28 cellular contexts compared by ENCODE assay signal in genomic region chr1:91490501-91490900, GRCh38.
"Had no signal": no experiment of that assay in that cellular context is flagged by ENCODE, and none has a peak within 500 bp of the region (broad histone marks: within the 10 kb centered on the region; RNA-seq: fewer than 3 reads in every experiment).

No MANE protein-coding gene starts in this region.

- H3K4me1 ChIP-seq: esophagus squamous epithelium, prostate gland, suprapubic skin, tibial artery had no signal

- DNase-seq: activated CD4-positive, alpha-beta T cell treated with anti-CD3 and anti-CD28 coated beads for 48 hours; activated CD4-positive, alpha-beta T cell treated with anti-CD3 and anti-CD28 coated beads, Interleukin-2, amount 50 U/mL, for 48 hours; activated CD8-positive, alpha-beta memory T cell treated with anti-CD3 and anti-CD28 coated beads for 24 hours; activated effector memory CD4-positive, alpha-beta T cell treated with Interleukin-2 at 50 U/mL for 16 hours; activated naive CD4-positive, alpha-beta T cell treated with Interleukin-2 at 50 U/mL for 16 hours; anterior cingulate cortex; dermis blood vessel endothelial cell; effector CD4-positive, alpha-beta T cell; esophagus squamous epithelium; foreskin melanocyte; heart right ventricle; left ventricle myocardium inferior; naive B cell; ovary; retina; stimulated activated CD4-positive, alpha-beta T cell treated with anti-CD3 and anti-CD28 coated beads, Interleukin-15, amount 100 ng/mL, for 24 hours; stimulated activated CD4-positive, alpha-beta T cell treated with anti-CD3 and anti-CD28 coated beads, Interleukin-2, amount 100 ng/mL, for 24 hours; stimulated activated naive CD4-positive, alpha-beta T cell; T-helper 17 cell; T1000; tibial artery; WERI-Rb-1 had no signal

- H3K27ac ChIP-seq: epithelial cell of prostate, esophagus squamous epithelium, heart right ventricle, left ventricle myocardium inferior, ovary, prostate gland, suprapubic skin, tibial artery, WERI-Rb-1 had no signal

- H3K36me3 ChIP-seq: esophagus squamous epithelium, heart right ventricle, left ventricle myocardium inferior, ovary, prostate gland, suprapubic skin, tibial artery, WERI-Rb-1 had no signal

- FAIRE-seq: bronchial epithelial cell, islet of Langerhans had no signal

- H3K27me3 ChIP-seq: esophagus squamous epithelium, ovary, suprapubic skin had no signal

- ATAC-seq: activated CD4-positive, CD25-positive, alpha-beta regulatory T cell treated with anti-CD3 and anti-CD28 coated beads, Interleukin-2, amount 50 U/mL, for 24 hours; heart right ventricle; T-helper 17 cell had no signal

- H3K4me3 ChIP-seq: esophagus squamous epithelium, heart right ventricle, left ventricle myocardium inferior, ovary, prostate gland, suprapubic skin, tibial artery had no signal

- H3K9me3 ChIP-seq: esophagus squamous epithelium, heart right ventricle, left ventricle myocardium inferior, ovary, prostate gland, suprapubic skin, tibial artery had no signal
